Comparison of ENCODE assay signal across 8 cellular contexts in genomic region chr6:32129297-32130088, GRCh38. TPM values are rescaled to one million over a fixed set of nuclear protein-coding genes. Genes with fewer than 3 reads are reported as not detected.
DNase-seq lines count a peak whose midpoint lies in the region; ATAC-seq, FAIRE-seq and TF ChIP-seq lines count a peak whose summit lies in the region.

No MANE protein-coding gene starts in this region.

- no peak for TF ChIP-seq EP300 in suprapubic skin (IDR thresholded peaks at IDR 0.05)

- H3K9me3 ChIP-seq in ascending aorta (no peaks in the 10 kb centered on the region), kidney (ENCODE audit: control insufficient read depth in 1 of 2, low read length in 2 of 2) (no peaks in the 10 kb centered on the region), suprapubic skin (no peaks in the 10 kb centered on the region)

- WGBS in suprapubic skin = 28% methylated on average over 21 of the region's 22 CpGs

- peaks cover 0 to 2% (median 0%) of the 10 kb centered on the region in 7 donors for H3K9me3 Mint-ChIP-seq in CD14-positive monocyte

- peaks cover 28% of the 10 kb centered on the region for H3K4me1 Mint-ChIP-seq in CD14-positive monocyte

- H3K36me3 ChIP-seq in ascending aorta (peaks cover 16 to 21% of the 10 kb centered on the region in 2 donors), kidney (ENCODE audit: control insufficient read depth in 1 of 2, insufficient read depth in 2 of 2, low read length in 2 of 2) (peaks cover 2% of the 10 kb centered on the region in 2 donors), suprapubic skin (peaks cover 23% of the 10 kb centered on the region)

- peak overlapping the region; percentile 63 to 69 for H3K4me3 ChIP-seq in ascending aorta
- H3K4me3 ChIP-seq in kidney (ENCODE audit: low read length in 2 of 2) = peak overlapping the region; percentile 77 to 81
- H3K4me3 ChIP-seq in suprapubic skin = peak overlapping the region; percentile 97

- intact Hi-C loops in CD14-positive monocyte (cut with micrococcal nuclease) (loop anchor here (1.0 to 5.0 kb wide), 3 partner anchors 49 to 65 kb away; partner anchors contain the start of genes GPSM3 (in 1 of the 2), PBX2 (in 1 of the 2) and RNF5 (in 1 of the 2)), ascending aorta (cut with DNase I) (loop anchor here (1.0 to 5.0 kb wide), 3 partner anchors 24 to 68 kb away; no protein-coding TSS in a partner anchor), kidney (cut with DNase I) (no loop called here)

- no peak for TF ChIP-seq POLR2A in suprapubic skin (IDR thresholded peaks at IDR 0.05)

- H3K4me3 Mint-ChIP-seq in CD14-positive monocyte = peak overlapping the region; percentile 88 to 90

- peak; percentile 2 for ATAC-seq in HG03097 (IDR thresholded peaks at IDR 0.05; ENCODE audit: low FRiP score, unreplicated experiment)

- H3K36me3 Mint-ChIP-seq in CD14-positive monocyte = peaks cover 16 to 22% of the 10 kb centered on the region in 2 donors

- H3K27ac ChIP-seq in ascending aorta (peak overlapping the region; percentile 72 to 92), kidney (ENCODE audit: low read depth in 2 of 2, low read length in 2 of 2) (peak overlapping the region; percentile 89 to 97), suprapubic skin (peak overlapping the region; percentile 93)

- peak overlapping the region; percentile 90 to 98 (median 95) for H3K27ac Mint-ChIP-seq in CD14-positive monocyte

- no peaks in the 10 kb centered on the region for H3K27me3 ChIP-seq in ascending aorta
- H3K27me3 ChIP-seq in suprapubic skin = no peaks in the 10 kb centered on the region

- H3K9ac ChIP-seq in kidney (ENCODE audit: low read length in 2 of 2) = peak overlapping the region; percentile 62 to 63

- TF ChIP-seq CTCF in CD14-positive monocyte (IDR thresholded peaks at IDR 0.05) (no peak), ascending aorta (IDR thresholded peaks at IDR 0.05) (no peak), kidney (IDR thresholded peaks at IDR 0.05; ENCODE audit: borderline replicate concordance, extremely low read depth, insufficient read depth) (no peak), suprapubic skin (IDR thresholded peaks at IDR 0.05) (no peak)

- H3K4me1 ChIP-seq in ascending aorta = peaks cover 19 to 25% of the 10 kb centered on the region in 2 donors
- H3K4me1 ChIP-seq in kidney (ENCODE audit: control insufficient read depth in 1 of 2, insufficient read depth in 1 of 2, low read depth in 1 of 2, low read length in 2 of 2) = peaks cover 12 to 24% of the 10 kb centered on the region in 2 donors
- H3K4me1 ChIP-seq in suprapubic skin = peaks cover 41% of the 10 kb centered on the region

- peaks cover 3 to 5% (median 4%) of the 10 kb centered on the region in 3 donors for H3K27me3 Mint-ChIP-seq in CD14-positive monocyte (ENCODE audit: low read depth in 3 of 3)

- FAIRE-seq in kidney (lab: Jason Lieb, UNC) = no peak

- no peak for DNase-seq in CD14-positive monocyte (ENCODE audit: low spot score)
- DNase-seq in ascending aorta (ENCODE audit: low spot score in 2 of 2) = no peak
- DNase-seq in kidney = no peak
- DNase-seq in suprapubic skin (ENCODE audit: low spot score in 2 of 2) = no peak
- DNase-seq in NCI-H2171 (lab: John Stamatoyannopoulos, UW) = no peak
- no peak for DNase-seq in effector CD4-positive, alpha-beta T cell
- DNase-seq in NCI-H187 treated with DMSO at 0.1 percent for 48 hours (lab: John Stamatoyannopoulos, UW) = no peak

RNA-seq across cellular contexts. Expression of gene FKBPL, which starts 0.6 kb away (rescaled TPM):
- polyA plus RNA-seq in CD14-positive monocyte (1 to 10 TPM; 1.2 to 1.8 TPM), kidney (ENCODE audit: insufficient read depth, low read depth, low replicate concordance) (5.7 TPM)
- total RNA-seq in ascending aorta (not detected), kidney (4.8 TPM), suprapubic skin (10 to 100 TPM in 1 of 4 donors, 1 to 10 TPM in 3; 3.5 to 10.6 (median 5.6) TPM)

RNA-seq across cellular contexts. Expression of gene ATF6B, which starts 1.4 kb away (rescaled TPM):
- 10 to 100 TPM; 15.7 to 17.8 TPM for polyA plus RNA-seq in CD14-positive monocyte
- 123 TPM for total RNA-seq in ascending aorta
- total RNA-seq in kidney = 104 TPM
- polyA plus RNA-seq in kidney (ENCODE audit: insufficient read depth, low read depth, low replicate concordance) = 40.3 TPM
- total RNA-seq in suprapubic skin = 100 to 1,000 TPM in 1 of 4 donors, 10 to 100 TPM in 3; 55.8 to 161 (median 74.0) TPM

RNA-seq across cellular contexts. Expression of gene TNXB, which starts 20.4 kb away (rescaled TPM):
- polyA plus RNA-seq in CD14-positive monocyte (not detected), kidney (ENCODE audit: insufficient read depth, low read depth, low replicate concordance) (13.3 TPM)
- total RNA-seq in ascending aorta (493 TPM), kidney (88.2 TPM), suprapubic skin (10 to 100 TPM; 25.7 to 52.5 (median 40.2) TPM)

RNA-seq across cellular contexts. Expression of gene PRRT1, which starts 22.2 kb away (rescaled TPM):
- polyA plus RNA-seq in CD14-positive monocyte (not detected), kidney (ENCODE audit: insufficient read depth, low read depth, low replicate concordance) (4.0 TPM)
- total RNA-seq in ascending aorta (1.4 TPM), kidney (2.4 TPM), suprapubic skin (1 to 10 TPM in 1 of 4 donors, under 1 TPM in 3; 0.42 to 2.1 (median 0.45) TPM)

RNA-seq across cellular contexts. Expression of gene PPT2, which starts 24.4 kb away (rescaled TPM):
- polyA plus RNA-seq in CD14-positive monocyte (1 to 10 TPM; 1.8 to 4.0 TPM), kidney (ENCODE audit: insufficient read depth, low read depth, low replicate concordance) (20.3 TPM)
- total RNA-seq in ascending aorta (839 TPM), kidney (23.0 TPM), suprapubic skin (100 to 1,000 TPM in 1 of 4 donors, 10 to 100 TPM in 3; 42.8 to 183 (median 72.2) TPM)
